Comparison of ENCODE assay signal across 1 cellular context in the genomic region with DNA sequence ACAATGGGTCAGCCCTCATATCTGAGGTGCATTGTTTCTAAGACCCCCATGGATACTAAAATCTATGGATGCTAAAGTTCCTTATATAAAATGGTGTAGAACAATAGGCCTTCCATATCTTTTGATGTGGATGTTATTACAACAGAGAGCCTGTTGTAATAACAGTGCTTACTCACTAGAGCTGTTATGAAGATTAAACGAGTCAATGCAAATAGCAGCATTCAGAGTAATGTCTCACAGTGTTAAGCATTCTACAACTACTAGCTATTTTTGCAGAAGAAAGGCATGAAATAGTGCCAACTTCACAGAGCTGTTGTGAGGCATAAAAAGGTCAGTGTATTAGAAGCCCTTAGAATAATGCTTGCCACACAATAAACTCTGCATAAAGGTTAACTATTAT.
TF ChIP-seq lines count a peak whose summit lies in the region.

No MANE protein-coding gene starts in this region.

TF ChIP-seq in WTC11, 78 proteins besides CTCF, POLR2A, EP300 and RAD21 (continued from another document):
- TF ChIP-seq, protein P1, sequence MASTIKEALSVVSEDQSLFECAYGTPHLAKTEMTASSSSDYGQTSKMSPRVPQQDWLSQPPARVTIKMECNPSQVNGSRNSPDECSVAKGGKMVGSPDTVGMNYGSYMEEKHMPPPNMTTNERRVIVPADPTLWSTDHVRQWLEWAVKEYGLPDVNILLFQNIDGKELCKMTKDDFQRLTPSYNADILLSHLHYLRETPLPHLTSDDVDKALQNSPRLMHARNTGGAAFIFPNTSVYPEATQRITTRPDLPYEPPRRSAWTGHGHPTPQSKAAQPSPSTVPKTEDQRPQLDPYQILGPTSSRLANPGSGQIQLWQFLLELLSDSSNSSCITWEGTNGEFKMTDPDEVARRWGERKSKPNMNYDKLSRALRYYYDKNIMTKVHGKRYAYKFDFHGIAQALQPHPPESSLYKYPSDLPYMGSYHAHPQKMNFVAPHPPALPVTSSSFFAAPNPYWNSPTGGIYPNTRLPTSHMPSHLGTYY (CRISPR knock-in tag; IDR thresholded peaks at IDR 0.05): no peak
- TF ChIP-seq, protein P2, sequence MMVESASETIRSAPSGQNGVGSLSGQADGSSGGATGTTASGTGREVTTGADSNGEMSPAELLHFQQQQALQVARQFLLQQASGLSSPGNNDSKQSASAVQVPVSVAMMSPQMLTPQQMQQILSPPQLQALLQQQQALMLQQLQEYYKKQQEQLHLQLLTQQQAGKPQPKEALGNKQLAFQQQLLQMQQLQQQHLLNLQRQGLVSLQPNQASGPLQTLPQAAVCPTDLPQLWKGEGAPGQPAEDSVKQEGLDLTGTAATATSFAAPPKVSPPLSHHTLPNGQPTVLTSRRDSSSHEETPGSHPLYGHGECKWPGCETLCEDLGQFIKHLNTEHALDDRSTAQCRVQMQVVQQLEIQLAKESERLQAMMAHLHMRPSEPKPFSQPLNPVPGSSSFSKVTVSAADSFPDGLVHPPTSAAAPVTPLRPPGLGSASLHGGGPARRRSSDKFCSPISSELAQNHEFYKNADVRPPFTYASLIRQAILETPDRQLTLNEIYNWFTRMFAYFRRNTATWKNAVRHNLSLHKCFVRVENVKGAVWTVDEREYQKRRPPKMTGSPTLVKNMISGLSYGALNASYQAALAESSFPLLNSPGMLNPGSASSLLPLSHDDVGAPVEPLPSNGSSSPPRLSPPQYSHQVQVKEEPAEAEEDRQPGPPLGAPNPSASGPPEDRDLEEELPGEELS (CRISPR knock-in tag; IDR thresholded peaks at IDR 0.05): no peak
- TF ChIP-seq, protein P3, sequence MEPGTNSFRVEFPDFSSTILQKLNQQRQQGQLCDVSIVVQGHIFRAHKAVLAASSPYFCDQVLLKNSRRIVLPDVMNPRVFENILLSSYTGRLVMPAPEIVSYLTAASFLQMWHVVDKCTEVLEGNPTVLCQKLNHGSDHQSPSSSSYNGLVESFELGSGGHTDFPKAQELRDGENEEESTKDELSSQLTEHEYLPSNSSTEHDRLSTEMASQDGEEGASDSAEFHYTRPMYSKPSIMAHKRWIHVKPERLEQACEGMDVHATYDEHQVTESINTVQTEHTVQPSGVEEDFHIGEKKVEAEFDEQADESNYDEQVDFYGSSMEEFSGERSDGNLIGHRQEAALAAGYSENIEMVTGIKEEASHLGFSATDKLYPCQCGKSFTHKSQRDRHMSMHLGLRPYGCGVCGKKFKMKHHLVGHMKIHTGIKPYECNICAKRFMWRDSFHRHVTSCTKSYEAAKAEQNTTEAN (CRISPR knock-in tag; IDR thresholded peaks at IDR 0.05): no peak
